8 cellular contexts compared by ENCODE assay signal in the genomic region with DNA sequence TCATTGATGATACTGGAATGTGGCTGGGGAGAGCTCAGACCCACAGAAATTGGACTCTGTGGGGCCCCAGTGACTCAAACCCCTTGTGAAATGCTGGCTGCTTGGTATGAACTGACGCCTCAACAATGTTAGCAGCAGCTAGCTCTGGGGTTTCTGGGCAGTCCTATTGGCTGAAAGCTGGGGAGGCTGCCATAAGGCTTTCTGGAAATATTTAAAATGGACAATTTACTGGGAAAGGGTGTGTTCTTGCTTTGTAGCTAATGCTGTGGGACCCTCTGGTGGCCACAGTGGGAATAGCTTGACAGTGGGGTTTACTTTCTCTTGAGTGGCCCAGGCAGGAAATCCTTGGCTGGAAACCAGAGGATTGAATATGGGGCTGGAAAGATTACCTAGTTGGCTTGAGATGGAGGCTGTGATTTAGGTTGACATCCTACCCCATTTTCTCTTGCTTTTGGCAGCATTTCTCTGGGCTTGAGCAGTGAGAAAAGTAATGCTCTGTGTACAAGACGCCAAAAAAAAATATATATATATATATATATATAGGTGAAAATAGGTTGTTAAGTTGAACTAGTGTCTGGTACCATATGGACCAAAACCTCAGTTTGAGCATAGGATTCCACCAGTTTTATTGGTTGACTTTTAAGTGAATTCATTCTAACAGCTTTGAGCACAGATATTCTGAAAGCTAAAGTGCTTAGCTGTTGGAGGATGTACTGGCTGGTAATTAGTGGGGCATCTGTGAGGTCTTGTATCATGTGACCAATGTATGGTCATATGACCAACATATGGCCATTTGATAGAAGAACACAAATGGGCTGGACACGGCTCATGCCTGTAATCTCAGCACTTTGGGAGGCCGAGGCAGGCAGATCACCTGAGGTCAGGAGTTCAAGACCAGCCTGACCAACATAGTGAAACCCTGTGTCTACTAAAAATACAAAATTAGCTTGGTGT. TPM values are rescaled to one million over a fixed set of nuclear protein-coding genes. Genes with fewer than 3 reads are reported as not detected.
DNase-seq lines count a peak whose midpoint lies in the region; ATAC-seq and TF ChIP-seq lines count a peak whose summit lies in the region.

No MANE protein-coding gene starts in this region.

- TF ChIP-seq CTCF in left ventricle myocardium inferior (IDR thresholded peaks at IDR 0.05; ENCODE audit: borderline replicate concordance), result peak; percentile 97

- ATAC-seq in aorta (ENCODE audit: low FRiP score) (peak; percentile 80), HG02623 (IDR thresholded peaks at IDR 0.05; ENCODE audit: unreplicated experiment) (no peak)

- H3K36me3 ChIP-seq in adipocyte (ENCODE audit: control insufficient read depth, insufficient read depth, low read length, severe bottlenecking), result no peaks in the 10 kb centered on the region
- no peaks in the 10 kb centered on the region for H3K36me3 ChIP-seq in left ventricle myocardium inferior
- H3K36me3 ChIP-seq in rectal smooth muscle tissue (ENCODE audit: control insufficient read depth, insufficient read depth, low read length), result no peaks in the 10 kb centered on the region
- no peaks in the 10 kb centered on the region for H3K36me3 ChIP-seq in aorta (ENCODE audit: control insufficient read depth in 1 of 2, insufficient read depth in 2 of 2, low read length in 1 of 2)

- WGBS in aorta, 2 donors, result 69 to 72% methylated on average over 4 of the region's 4 CpGs

- H3K27ac ChIP-seq in left ventricle myocardium inferior (replicated peaks) (peak overlapping the region; percentile 49), rectal smooth muscle tissue (ENCODE audit: low read depth, low read length) (peak overlapping the region; percentile 65), aorta (ENCODE audit: low read depth in 1 of 2, low read length in 2 of 2) (no peak overlapping the region)

- H3K4me1 ChIP-seq in adipocyte (ENCODE audit: control insufficient read depth, insufficient read depth, low read length), result peaks cover 14% of the 10 kb centered on the region
- H3K4me1 ChIP-seq in left ventricle myocardium inferior, result peaks cover 42% of the 10 kb centered on the region
- no peaks in the 10 kb centered on the region for H3K4me1 ChIP-seq in rectal smooth muscle tissue (ENCODE audit: control insufficient read depth, insufficient read depth, low read length)
- no peaks in the 10 kb centered on the region for H3K4me1 ChIP-seq in aorta (ENCODE audit: control insufficient read depth in 1 of 2, insufficient read depth in 2 of 2, low read length in 2 of 2)

- H3K9ac ChIP-seq in adipocyte (ENCODE audit: low read length) (peak overlapping the region; percentile 26), rectal smooth muscle tissue (ENCODE audit: low read length) (no peak overlapping the region)

- H3K4me3 ChIP-seq in adipocyte (ENCODE audit: low read length) (peak overlapping the region; percentile 40), left ventricle myocardium inferior (no peak overlapping the region), rectal smooth muscle tissue (ENCODE audit: low read length) (no peak overlapping the region), aorta (ENCODE audit: low read length in 2 of 2) (no peak overlapping the region)

- H3K9me3 ChIP-seq in adipocyte (ENCODE audit: control insufficient read depth, low read length) (no peaks in the 10 kb centered on the region), left ventricle myocardium inferior (replicated peaks) (no peaks in the 10 kb centered on the region), aorta (ENCODE audit: control insufficient read depth, low read length) (no peaks in the 10 kb centered on the region)

- H3K27me3 ChIP-seq in adipocyte (replicated peaks; ENCODE audit: control insufficient read depth, insufficient read depth, low read length) (no peaks in the 10 kb centered on the region), left ventricle myocardium inferior (ENCODE audit: low read depth) (no peaks in the 10 kb centered on the region), rectal smooth muscle tissue (ENCODE audit: control insufficient read depth, insufficient read depth, low read length) (no peaks in the 10 kb centered on the region), aorta (ENCODE audit: control insufficient read depth in 1 of 2, insufficient read depth in 2 of 2, low read length in 1 of 2) (no peaks in the 10 kb centered on the region)

- DNase-seq in GM04504 (ENCODE audit: low read depth) (peak; percentile 94), NCI-H1105 treated with DMSO at 0.1 percent for 48 hours (lab: John Stamatoyannopoulos, UW) (peak; percentile 80), SW 1271 (lab: John Stamatoyannopoulos, UW) (peak; percentile 18 to 60), adipocyte (ENCODE audit: low read depth) (peak; percentile 98), left ventricle myocardium inferior (peak; percentile 87), aorta (peak; percentile 93)

- intact Hi-C loops in left ventricle myocardium inferior (cut with micrococcal nuclease), result loop anchor here (5.0 kb wide), 1 partner anchor 35 kb away; no protein-coding TSS in a partner anchor
- intact Hi-C loops in aorta (cut with DNase I), result loop anchor here (1.0 to 5.0 kb wide), 3 partner anchors 34 to 68 kb away; no protein-coding TSS in a partner anchor

RNA-seq across cellular contexts. Expression of a gene that starts 8.2 kb away (rescaled TPM):
- 186 TPM for total RNA-seq in left ventricle myocardium inferior
- 100 to 1,000 TPM; 188 to 386 TPM for total RNA-seq in aorta
- 100 to 1,000 TPM; 244 to 417 TPM for polyA plus RNA-seq in aorta

RNA-seq across cellular contexts. Expression of a gene that starts 34.9 kb away (rescaled TPM):
- 66.9 TPM for total RNA-seq in left ventricle myocardium inferior
- total RNA-seq in aorta, result 100 to 1,000 TPM; 416 to 418 TPM
- 100 to 1,000 TPM; 751 to 960 TPM for polyA plus RNA-seq in aorta

Comparison
In these comparisons a context has a peak if more than half of its experiments do, and no peak if none do; other contexts are left out.
1. DNase-seq: peak in every context shown above with its lines; median percentile 98 in adipocyte; 94 in GM04504; 93 in aorta; 87 in left ventricle myocardium inferior; 80 in NCI-H1105 treated with DMSO at 0.1 percent for 48 hours; 39 in SW 1271.
2. H3K27ac ChIP-seq: peak in left ventricle myocardium inferior (single experiment) and rectal smooth muscle tissue (single experiment); none in aorta (0 of 2).